Comparison of ENCODE assay signal across 2 cellular contexts in the genomic region with DNA sequence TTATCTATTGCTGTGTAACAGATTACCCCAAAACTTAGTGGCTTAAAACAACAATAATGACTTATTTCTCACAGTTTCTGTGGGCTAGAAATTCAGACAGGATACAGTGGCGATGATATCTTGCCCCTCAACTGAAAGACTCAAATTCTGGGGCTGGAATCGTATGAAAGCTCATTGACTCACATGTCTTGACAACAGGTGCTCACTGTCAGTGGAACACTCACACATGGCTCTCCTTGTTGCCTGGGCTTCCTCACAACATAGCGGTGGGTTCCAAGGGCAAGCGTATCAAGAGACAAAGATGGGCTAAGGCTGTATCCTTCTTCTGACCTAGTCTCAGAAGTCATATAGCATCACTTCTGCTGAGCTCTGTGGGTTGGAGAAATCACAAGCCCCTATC.
TF ChIP-seq lines count a peak whose summit lies in the region.

No MANE protein-coding gene starts in this region.

TF ChIP-seq in HCT116, 20 proteins besides CTCF, POLR2A, EP300 and RAD21:
- TF ChIP-seq SRF (IDR thresholded peaks at IDR 0.05; ENCODE audit: low read depth) (no peak), CBX3 (IDR thresholded peaks at IDR 0.05; ENCODE audit: low read depth) (no peak), SIN3A (IDR thresholded peaks at IDR 0.05; ENCODE audit: low read depth) (no peak), TCF7L2 (IDR thresholded peaks at IDR 0.05; ENCODE audit: borderline replicate concordance, extremely low read depth, insufficient read depth, insufficient read length) (no peak), JUND (IDR thresholded peaks at IDR 0.05) (no peak), ZNF274 (IDR thresholded peaks at IDR 0.05; ENCODE audit: low read depth, low read length) (no peak), YY1 (IDR thresholded peaks at IDR 0.05; ENCODE audit: extremely low read depth, insufficient replicate concordance, low read depth, low read length) (no peak), SP1 (IDR thresholded peaks at IDR 0.05; ENCODE audit: low read depth) (no peak), EZH2phosphoT487 (IDR thresholded peaks at IDR 0.05; ENCODE audit: borderline replicate concordance) (no peak), POLR2AphosphoS5 (IDR thresholded peaks at IDR 0.05; ENCODE audit: low read depth, low read length) (no peak), ELF1 (IDR thresholded peaks at IDR 0.05; ENCODE audit: borderline replicate concordance, low read depth) (no peak), EZH2 (IDR thresholded peaks at IDR 0.05) (no peak), FOSL1 (IDR thresholded peaks at IDR 0.05; ENCODE audit: low read depth) (no peak), CEBPB (IDR thresholded peaks at IDR 0.05; ENCODE audit: low read depth) (no peak), ZFX (IDR thresholded peaks at IDR 0.05) (no peak), EGR1 (IDR thresholded peaks at IDR 0.05; ENCODE audit: low read depth) (no peak)
- TF ChIP-seq, protein P1, sequence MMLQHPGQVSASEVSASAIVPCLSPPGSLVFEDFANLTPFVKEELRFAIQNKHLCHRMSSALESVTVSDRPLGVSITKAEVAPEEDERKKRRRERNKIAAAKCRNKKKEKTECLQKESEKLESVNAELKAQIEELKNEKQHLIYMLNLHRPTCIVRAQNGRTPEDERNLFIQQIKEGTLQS (IDR thresholded peaks at IDR 0.05), result no peak
- TF ChIP-seq, protein P2, sequence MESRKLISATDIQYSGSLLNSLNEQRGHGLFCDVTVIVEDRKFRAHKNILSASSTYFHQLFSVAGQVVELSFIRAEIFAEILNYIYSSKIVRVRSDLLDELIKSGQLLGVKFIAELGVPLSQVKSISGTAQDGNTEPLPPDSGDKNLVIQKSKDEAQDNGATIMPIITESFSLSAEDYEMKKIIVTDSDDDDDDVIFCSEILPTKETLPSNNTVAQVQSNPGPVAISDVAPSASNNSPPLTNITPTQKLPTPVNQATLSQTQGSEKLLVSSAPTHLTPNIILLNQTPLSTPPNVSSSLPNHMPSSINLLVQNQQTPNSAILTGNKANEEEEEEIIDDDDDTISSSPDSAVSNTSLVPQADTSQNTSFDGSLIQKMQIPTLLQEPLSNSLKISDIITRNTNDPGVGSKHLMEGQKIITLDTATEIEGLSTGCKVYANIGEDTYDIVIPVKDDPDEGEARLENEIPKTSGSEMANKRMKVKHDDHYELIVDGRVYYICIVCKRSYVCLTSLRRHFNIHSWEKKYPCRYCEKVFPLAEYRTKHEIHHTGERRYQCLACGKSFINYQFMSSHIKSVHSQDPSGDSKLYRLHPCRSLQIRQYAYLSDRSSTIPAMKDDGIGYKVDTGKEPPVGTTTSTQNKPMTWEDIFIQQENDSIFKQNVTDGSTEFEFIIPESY (IDR thresholded peaks at IDR 0.05; ENCODE audit: extremely low read depth, insufficient replicate concordance, low read length), result no peak
- TF ChIP-seq, protein P3, sequence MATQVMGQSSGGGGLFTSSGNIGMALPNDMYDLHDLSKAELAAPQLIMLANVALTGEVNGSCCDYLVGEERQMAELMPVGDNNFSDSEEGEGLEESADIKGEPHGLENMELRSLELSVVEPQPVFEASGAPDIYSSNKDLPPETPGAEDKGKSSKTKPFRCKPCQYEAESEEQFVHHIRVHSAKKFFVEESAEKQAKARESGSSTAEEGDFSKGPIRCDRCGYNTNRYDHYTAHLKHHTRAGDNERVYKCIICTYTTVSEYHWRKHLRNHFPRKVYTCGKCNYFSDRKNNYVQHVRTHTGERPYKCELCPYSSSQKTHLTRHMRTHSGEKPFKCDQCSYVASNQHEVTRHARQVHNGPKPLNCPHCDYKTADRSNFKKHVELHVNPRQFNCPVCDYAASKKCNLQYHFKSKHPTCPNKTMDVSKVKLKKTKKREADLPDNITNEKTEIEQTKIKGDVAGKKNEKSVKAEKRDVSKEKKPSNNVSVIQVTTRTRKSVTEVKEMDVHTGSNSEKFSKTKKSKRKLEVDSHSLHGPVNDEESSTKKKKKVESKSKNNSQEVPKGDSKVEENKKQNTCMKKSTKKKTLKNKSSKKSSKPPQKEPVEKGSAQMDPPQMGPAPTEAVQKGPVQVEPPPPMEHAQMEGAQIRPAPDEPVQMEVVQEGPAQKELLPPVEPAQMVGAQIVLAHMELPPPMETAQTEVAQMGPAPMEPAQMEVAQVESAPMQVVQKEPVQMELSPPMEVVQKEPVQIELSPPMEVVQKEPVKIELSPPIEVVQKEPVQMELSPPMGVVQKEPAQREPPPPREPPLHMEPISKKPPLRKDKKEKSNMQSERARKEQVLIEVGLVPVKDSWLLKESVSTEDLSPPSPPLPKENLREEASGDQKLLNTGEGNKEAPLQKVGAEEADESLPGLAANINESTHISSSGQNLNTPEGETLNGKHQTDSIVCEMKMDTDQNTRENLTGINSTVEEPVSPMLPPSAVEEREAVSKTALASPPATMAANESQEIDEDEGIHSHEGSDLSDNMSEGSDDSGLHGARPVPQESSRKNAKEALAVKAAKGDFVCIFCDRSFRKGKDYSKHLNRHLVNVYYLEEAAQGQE (IDR thresholded peaks at IDR 0.05; ENCODE audit: low read depth), result no peak
- TF ChIP-seq, protein P4, sequence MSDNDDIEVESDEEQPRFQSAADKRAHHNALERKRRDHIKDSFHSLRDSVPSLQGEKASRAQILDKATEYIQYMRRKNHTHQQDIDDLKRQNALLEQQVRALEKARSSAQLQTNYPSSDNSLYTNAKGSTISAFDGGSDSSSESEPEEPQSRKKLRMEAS (IDR thresholded peaks at IDR 0.05), result no peak

TF ChIP-seq in endothelial cell of umbilical vein, 7 proteins besides CTCF, POLR2A, EP300 and RAD21:
- TF ChIP-seq POLR2AphosphoS5 (IDR thresholded peaks at IDR 0.05; ENCODE audit: insufficient read depth, low read depth, low read length) (no peak), FOS (IDR thresholded peaks at IDR 0.05; ENCODE audit: borderline replicate concordance, insufficient read depth, low read length) (no peak), MYC (IDR thresholded peaks at IDR 0.05; ENCODE audit: low read depth, low read length) (no peak), GATA2 (IDR thresholded peaks at IDR 0.05; ENCODE audit: insufficient read depth, insufficient read length, low read depth, low read length) (no peak), JUN (IDR thresholded peaks at IDR 0.05; ENCODE audit: borderline replicate concordance, insufficient read depth, insufficient read length, low read depth) (no peak), EZH2 (IDR thresholded peaks at IDR 0.05; ENCODE audit: borderline replicate concordance, low read depth, low read length, severe bottlenecking) (no peak)
- TF ChIP-seq, protein P4 (IDR thresholded peaks at IDR 0.05; ENCODE audit: insufficient read depth, insufficient read length), result no peak
